ENCODE assay signal across 2 cellular contexts in genomic region chr14:90184571-90185266, GRCh38.
A peak's percentile ranks its signal among the peaks of the same experiment; 100 is the strongest.
TF ChIP-seq lines count a peak whose summit lies in the region.

No MANE protein-coding gene starts in this region.

TF ChIP-seq in A549, 52 proteins besides CTCF, POLR2A, EP300 and RAD21:
- TF ChIP-seq REST (IDR thresholded peaks at IDR 0.05) (peak; percentile 4; the same call in 1 of the 2 replicates), POLR2AphosphoS2 (conservative IDR thresholded peaks at IDR 0.05; ENCODE audit: low read length) (no peak), CHD4 (IDR thresholded peaks at IDR 0.05; ENCODE audit: borderline replicate concordance) (no peak)

TF ChIP-seq in WTC11, 78 proteins besides CTCF, POLR2A, EP300 and RAD21:
- TF ChIP-seq MAX (CRISPR knock-in tag; IDR thresholded peaks at IDR 0.05): no peak
- TF ChIP-seq MXD4 (CRISPR knock-in tag; IDR thresholded peaks at IDR 0.05; ENCODE audit: borderline replicate concordance): no peak
- no peak for TF ChIP-seq ESRRA (CRISPR knock-in tag; IDR thresholded peaks at IDR 0.05; ENCODE audit: borderline replicate concordance)
- TF ChIP-seq MLX (CRISPR knock-in tag; IDR thresholded peaks at IDR 0.05): no peak
- TF ChIP-seq NR2C2 (CRISPR knock-in tag; IDR thresholded peaks at IDR 0.05): no peak
- TF ChIP-seq FOXP4 (CRISPR knock-in tag; IDR thresholded peaks at IDR 0.05): no peak
- no peak for TF ChIP-seq USF1 (CRISPR knock-in tag; IDR thresholded peaks at IDR 0.05)
- no peak for TF ChIP-seq TCF7 (CRISPR knock-in tag; IDR thresholded peaks at IDR 0.05; ENCODE audit: low read depth)
- no peak for TF ChIP-seq ATF1 (CRISPR knock-in tag; IDR thresholded peaks at IDR 0.05)
- TF ChIP-seq ARID4B (CRISPR knock-in tag; IDR thresholded peaks at IDR 0.05; ENCODE audit: borderline replicate concordance): no peak
- TF ChIP-seq GTF2I (CRISPR knock-in tag; conservative IDR thresholded peaks at IDR 0.05): no peak
- no peak for TF ChIP-seq SOX15 (CRISPR knock-in tag; IDR thresholded peaks at IDR 0.05)
- no peak for TF ChIP-seq ZNF317 (CRISPR knock-in tag; IDR thresholded peaks at IDR 0.05; ENCODE audit: borderline replicate concordance, low read depth)
- TF ChIP-seq USF2 (CRISPR knock-in tag; IDR thresholded peaks at IDR 0.05): no peak
